ENCODE assay signal across 6 cellular contexts in genomic region chr3:81898336-81898735, GRCh38.
"Had no signal": no experiment of that assay in that cellular context is flagged by ENCODE, and none has a peak within 500 bp of the region (broad histone marks: within the 10 kb centered on the region; RNA-seq: fewer than 3 reads in every experiment).

No MANE protein-coding gene starts in this region.

- H3K4me3 ChIP-seq: K562 had no signal

- FAIRE-seq: HepG2, HTR-8/SVneo, K562 had no signal

- H3K27ac ChIP-seq: HL-60 had no signal

- DNase-seq: IMR-90, KBM-7 had no signal
